19 cellular contexts compared by ENCODE assay signal in genomic region chr6:67914419-67914818, GRCh38.
DNase-seq lines count a peak whose midpoint lies in the region; ATAC-seq, FAIRE-seq and TF ChIP-seq lines count a peak whose summit lies in the region.
"Had no signal": no experiment of that assay in that cellular context is flagged by ENCODE, and none has a peak within 500 bp of the region (broad histone marks: within the 10 kb centered on the region; RNA-seq: fewer than 3 reads in every experiment).

No MANE protein-coding gene starts in this region.

- H3K4me3 ChIP-seq in NB4 (ENCODE audit: low read depth, low read length) (no peak overlapping the region), cardiac fibroblast (replicated peaks in 1 of 2; ENCODE audit: low read depth in 2 of 2, low read length in 2 of 2) (no peak overlapping the region), fibroblast of the aortic adventitia (ENCODE audit: low read depth, low read length) (no peak overlapping the region)
- H3K4me3 ChIP-seq: GM23338 had no signal

- TF ChIP-seq POLR2A in H54 (IDR thresholded peaks at IDR 0.05; ENCODE audit: low read depth, low read length): no peak
- TF ChIP-seq POLR2A in NB4 (IDR thresholded peaks at IDR 0.05; ENCODE audit: extremely low read depth, insufficient read length): no peak
- no peak for TF ChIP-seq POLR2A in GM12891 (IDR thresholded peaks at IDR 0.05; ENCODE audit: low read depth, low read length)

- FAIRE-seq in H54 (lab: Jason Lieb, UNC) (peak; percentile 20), GM12891 (lab: Jason Lieb, UNC) (no peak)
- FAIRE-seq: GM19239, HepG2 had no signal

- TF ChIP-seq CTCF in NB4 (IDR thresholded peaks at IDR 0.05; ENCODE audit: low read depth, low read length): no peak
- no peak for TF ChIP-seq CTCF in cardiac fibroblast (IDR thresholded peaks at IDR 0.05; ENCODE audit: low read depth, low read length)
- TF ChIP-seq CTCF in fibroblast of the aortic adventitia (IDR thresholded peaks at IDR 0.05; ENCODE audit: insufficient read depth, low read length): no peak

- no peak for ATAC-seq in GM21717 (IDR thresholded peaks at IDR 0.05; ENCODE audit: unreplicated experiment)
- ATAC-seq: GM23338, HepG2 had no signal

- DNase-seq in H54 (ENCODE audit: insufficient read length, low spot score) (no peak), NB4 (ENCODE audit: low read depth) (peak; percentile 11), cardiac fibroblast (ENCODE audit: low read depth in 2 of 2) (peak; percentile 39 to 57), fibroblast of the aortic adventitia (ENCODE audit: low read depth) (peak; percentile 38), GM12891 (ENCODE audit: insufficient read length, low spot score) (no peak)
- no peak for DNase-seq in activated CD4-positive, alpha-beta T cell treated with anti-CD3 and anti-CD28 coated beads for 4 hours
- DNase-seq: CD4-positive, alpha-beta memory T cell; DMS153; GDM1; NCI-H1105 treated with DMSO at 0.1 percent for 48 hours; NCI-H1694; NCI-H2081 treated with DMSO at 0.1 percent for 48 hours; NK-92 treated with Interleukin-12 subunit alpha and Interleukin-12 subunit beta, amount 100 ng/mL, for 24 hours; OCI-M1; Right ventricle myocardium superior had no signal

TF ChIP-seq in GM12891, 5 proteins besides CTCF, POLR2A, EP300 and RAD21:
- TF ChIP-seq SPI1 (IDR thresholded peaks at IDR 0.05; ENCODE audit: low read depth, low read length) (no peak), POU2F2 (IDR thresholded peaks at IDR 0.05; ENCODE audit: low read depth, low read length) (no peak), POLR2AphosphoS5 (IDR thresholded peaks at IDR 0.05; ENCODE audit: low read depth, low read length) (no peak), TAF1 (IDR thresholded peaks at IDR 0.05; ENCODE audit: low read depth, low read length) (no peak), PAX5 (IDR thresholded peaks at IDR 0.05; ENCODE audit: insufficient read depth, low read length, severe bottlenecking) (no peak)

Comparison
In these comparisons a context has a peak if more than half of its experiments do, and no peak if none do; other contexts are left out.
1. DNase-seq: peak in NB4 (single experiment), cardiac fibroblast (2 of 2) and fibroblast of the aortic adventitia (single experiment); none in H54 (single experiment), activated CD4-positive, alpha-beta T cell treated with anti-CD3 and anti-CD28 coated beads for 4 hours (0 of 2) and GM12891 (single experiment).